ENCODE assay signal across 27 cellular contexts in the genomic region with DNA sequence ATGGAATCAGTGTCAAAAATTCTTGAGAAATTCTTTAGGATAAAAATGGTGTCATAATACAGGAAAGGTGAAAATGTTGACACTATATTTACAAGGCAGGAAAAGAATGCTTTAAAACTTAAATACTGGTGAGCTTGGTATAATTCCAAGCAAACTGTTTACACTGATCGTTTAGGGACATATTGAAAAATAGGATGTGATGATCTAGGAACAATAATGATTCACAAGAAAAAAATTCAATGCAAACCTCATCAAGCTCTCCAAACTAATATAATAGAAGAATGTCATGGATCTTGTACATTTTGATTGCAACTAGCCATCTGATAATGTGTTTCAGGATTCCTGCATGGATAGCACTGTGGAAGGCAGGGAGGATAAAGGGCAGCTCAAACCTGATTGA.
"Had no signal": no experiment of that assay in that cellular context is flagged by ENCODE, and none has a peak within 500 bp of the region (broad histone marks: within the 10 kb centered on the region; RNA-seq: fewer than 3 reads in every experiment).

No MANE protein-coding gene starts in this region.

- H3K27ac ChIP-seq: colonic mucosa, coronary artery, dorsolateral prefrontal cortex, epithelial cell of prostate, esophagus muscularis mucosa, esophagus squamous epithelium, foreskin keratinocyte, gastrocnemius medialis, gastroesophageal sphincter, heart left ventricle, heart right ventricle had no signal

- H3K9me3 ChIP-seq: colonic mucosa, esophagus muscularis mucosa, esophagus squamous epithelium, gastrocnemius medialis, gastroesophageal sphincter, heart left ventricle, heart right ventricle had no signal

- H3K4me3 Mint-ChIP-seq: dendritic cell treated with granulocyte-macrophage colony-stimulating factor and Interleukin-4, amounts not matched to agents 40 ng/mL and 50 ng/mL, for 4 days; effector memory CD8-positive, alpha-beta T cell; endodermal cell had no signal

- DNase-seq: colonic mucosa; cortex of kidney; dermis blood vessel endothelial cell; dorsolateral prefrontal cortex; effector CD4-positive, alpha-beta T cell; effector CD8-positive, alpha-beta T cell; effector memory CD4-positive, alpha-beta T cell; effector memory CD8-positive, alpha-beta T cell; endodermal cell; erythroblast; esophagus squamous epithelium; foreskin fibroblast; foreskin keratinocyte; foreskin melanocyte; gastrocnemius medialis; glutamatergic neuron; head of caudate nucleus; heart left ventricle; heart right ventricle had no signal

- H3K27me3 Mint-ChIP-seq: dendritic cell treated with granulocyte-macrophage colony-stimulating factor and Interleukin-4, amounts not matched to agents 40 ng/mL and 50 ng/mL, for 4 days; effector memory CD8-positive, alpha-beta T cell had no signal

- H3K27me3 ChIP-seq: colonic mucosa, dorsolateral prefrontal cortex, esophagus muscularis mucosa, esophagus squamous epithelium, foreskin keratinocyte, gastrocnemius medialis, gastroesophageal sphincter, heart left ventricle, heart right ventricle had no signal

- ATAC-seq: effector memory CD8-positive, alpha-beta T cell; esophagus mucosa; foreskin keratinocyte; gastrocnemius medialis; gastroesophageal sphincter; heart left ventricle; heart right ventricle had no signal

- H3K9me3 Mint-ChIP-seq: endodermal cell had no signal

- FAIRE-seq: colon, endometrium had no signal

- H3K4me1 ChIP-seq: colonic mucosa, esophagus squamous epithelium, foreskin keratinocyte, gastrocnemius medialis had no signal

- H3K36me3 ChIP-seq: colonic mucosa, esophagus muscularis mucosa, esophagus squamous epithelium, gastrocnemius medialis, gastroesophageal sphincter, heart left ventricle, heart right ventricle had no signal

- H3K27ac Mint-ChIP-seq: dendritic cell treated with granulocyte-macrophage colony-stimulating factor and Interleukin-4, amounts not matched to agents 40 ng/mL and 50 ng/mL, for 4 days; effector memory CD8-positive, alpha-beta T cell; endodermal cell had no signal

- H3K4me3 ChIP-seq: colonic mucosa, coronary artery, dorsolateral prefrontal cortex, esophagus muscularis mucosa, esophagus squamous epithelium, gastrocnemius medialis, gastroesophageal sphincter, heart left ventricle, heart right ventricle had no signal
